In the genomic region with DNA sequence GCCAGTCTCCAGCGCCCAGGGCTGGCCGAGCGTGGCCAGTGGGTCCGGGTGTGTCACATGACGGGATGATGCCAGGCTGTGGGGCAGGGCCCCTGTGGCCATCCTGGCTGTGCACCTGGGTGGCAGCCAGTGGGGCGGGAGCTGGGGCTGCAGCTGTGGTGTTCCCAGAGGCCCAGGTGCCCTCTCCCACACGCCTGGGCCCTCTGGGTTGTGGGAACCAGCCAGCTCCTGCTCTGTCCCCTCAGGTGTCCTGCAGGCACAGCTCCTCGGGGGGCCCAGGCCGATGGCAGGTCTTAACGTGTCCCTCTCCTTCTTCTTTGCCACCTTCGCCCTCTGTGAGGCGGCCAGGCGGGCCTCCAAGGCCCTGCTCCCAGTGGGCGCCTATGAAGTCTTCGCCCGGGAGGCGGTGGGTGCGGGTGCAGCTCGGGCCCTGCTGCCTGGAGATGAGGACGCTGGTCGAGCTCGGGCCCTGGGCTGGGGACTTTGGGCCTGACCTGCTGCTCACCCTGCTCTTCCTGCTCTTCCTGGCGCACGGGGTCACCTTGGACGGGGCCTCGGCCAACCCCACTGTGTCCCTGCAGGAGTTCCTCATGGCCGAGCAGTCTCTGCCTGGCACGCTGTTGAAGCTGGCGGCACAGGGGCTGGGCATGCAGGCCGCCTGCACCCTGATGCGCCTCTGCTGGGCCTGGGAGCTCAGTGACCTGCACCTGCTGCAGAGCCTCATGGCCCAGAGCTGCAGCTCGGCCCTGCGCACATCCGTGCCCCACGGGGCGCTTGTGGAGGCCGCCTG, we compare ENCODE assay signal across 10 cellular contexts. TPM values are rescaled to one million over a fixed set of nuclear protein-coding genes. Genes with fewer than 3 reads are reported as not detected.
DNase-seq lines count a peak whose midpoint lies in the region; ATAC-seq and TF ChIP-seq lines count a peak whose summit lies in the region.
"Not testable (repeated sequence)": the region's sequence is repeated elsewhere in the genome, so short reads cannot be mapped to it uniquely, and the experiment has no call there.
"Had no signal": no experiment of that assay in that cellular context is flagged by ENCODE, and none has a peak within 500 bp of the region (broad histone marks: within the 10 kb centered on the region; RNA-seq: fewer than 3 reads in every experiment).

Gene AQP12A (plus strand): TSS at position 236 of the 790 bp plus-strand sequence. CDS start 48 bp downstream, at position 284.

- not testable (repeated sequence) for H3K36me3 Mint-ChIP-seq in T-cell; central memory CD8-positive, alpha-beta T cell (ENCODE audit: insufficient read depth); stimulated activated memory B cell treated with anti-CD40 and anti-IgM and Interleukin-4, amounts not matched to agents 10 μg/mL and 1 μg/mL and 100 μg/mL, for 72 hours

- not testable (repeated sequence) for H3K36me3 ChIP-seq in mucosa of descending colon (ENCODE audit: low read depth)

- TF ChIP-seq CTCF in mucosa of descending colon (IDR thresholded peaks at IDR 0.05) = not testable (repeated sequence)

- not testable (repeated sequence) for H3K27ac Mint-ChIP-seq in T-cell; central memory CD8-positive, alpha-beta T cell (ENCODE audit: low read depth); stimulated activated memory B cell treated with anti-CD40 and anti-IgM and Interleukin-4, amounts not matched to agents 10 μg/mL and 1 μg/mL and 100 μg/mL, for 72 hours

- H3K4me3 ChIP-seq in mucosa of descending colon = not testable (repeated sequence)

- H3K4me1 Mint-ChIP-seq in T-cell; central memory CD8-positive, alpha-beta T cell; stimulated activated memory B cell treated with anti-CD40 and anti-IgM and Interleukin-4, amounts not matched to agents 10 μg/mL and 1 μg/mL and 100 μg/mL, for 72 hours: not testable (repeated sequence)

- CTCF ChIA-PET in T-cell (lab: Charles Lee) = not testable (repeated sequence)

- not testable (repeated sequence) for H3K4me1 ChIP-seq in mucosa of descending colon (ENCODE audit: low read depth)

- in situ Hi-C loops in G401 (cut with HindIII; ENCODE audit: low sequenced_read_pairs) = not testable (repeated sequence)

- ATAC-seq in T-cell (replicated peaks in 1 of 4); central memory CD8-positive, alpha-beta T cell (replicated peaks; ENCODE audit: extremely low read depth, poor library complexity, severe bottlenecking): not testable (repeated sequence)
- ATAC-seq in left ventricle myocardium superior = peak; percentile 17
- peak; percentile 12 for ATAC-seq in mucosa of descending colon
- ATAC-seq in stimulated activated memory B cell treated with anti-CD40 and anti-IgM and Interleukin-4, amounts not matched to agents 10 μg/mL and 1 μg/mL and 100 μg/mL, for 72 hours = peak; percentile 3

- POLR2A ChIA-PET in T-cell (lab: Charles Lee) = not testable (repeated sequence)

- H3K9me3 ChIP-seq in mucosa of descending colon = not testable (repeated sequence)

- not testable (repeated sequence) for H3K9me3 Mint-ChIP-seq in T-cell; central memory CD8-positive, alpha-beta T cell; stimulated activated memory B cell treated with anti-CD40 and anti-IgM and Interleukin-4, amounts not matched to agents 10 μg/mL and 1 μg/mL and 100 μg/mL, for 72 hours

- H3K27me3 Mint-ChIP-seq in T-cell; central memory CD8-positive, alpha-beta T cell; stimulated activated memory B cell treated with anti-CD40 and anti-IgM and Interleukin-4, amounts not matched to agents 10 μg/mL and 1 μg/mL and 100 μg/mL, for 72 hours: not testable (repeated sequence)

- intact Hi-C loops in left ventricle myocardium superior (cut with micrococcal nuclease); mucosa of descending colon (cut with DNase I, micrococcal nuclease): not testable (repeated sequence)

- peak within 1 kb of the TSS in 2 of 3 donors; percentile 13 to 61 for H3K4me3 Mint-ChIP-seq in T-cell
- peak within 1 kb of the TSS; percentile 16 for H3K4me3 Mint-ChIP-seq in central memory CD8-positive, alpha-beta T cell
- H3K4me3 Mint-ChIP-seq in stimulated activated memory B cell treated with anti-CD40 and anti-IgM and Interleukin-4, amounts not matched to agents 10 μg/mL and 1 μg/mL and 100 μg/mL, for 72 hours = not testable (repeated sequence)

- DNase-seq in G401 (ENCODE audit: low spot score) (peak; percentile 28), T-cell (peak in 1 of 34 experiments; percentile 0), mucosa of descending colon (peak in 2 of 3 donors; percentile 4 to 38)
- peak; percentile 46 for DNase-seq in activated CD8-positive, alpha-beta memory T cell treated with anti-CD3 and anti-CD28 coated beads, Interleukin-2, amount 50 U/mL, for 48 hours
- DNase-seq in central memory CD8-positive, alpha-beta T cell (ENCODE audit: low spot score in 2 of 2) = peak in 1 of 2 donors; percentile 5
- not testable (repeated sequence) for DNase-seq in left ventricle myocardium superior

RNA-seq across cellular contexts. Expression of gene AQP12A, which starts in this region (rescaled TPM):
- not detected in 2 replicates for total RNA-seq in G401 (2014; rRNA removed; shearing (Covaris generic))
- not detected for total RNA-seq in T-cell
- total RNA-seq in left ventricle myocardium superior = not detected
- total RNA-seq in mucosa of descending colon = 10 to 100 TPM in 1 of 3 donors, 1 to 10 TPM in 1, not detected in 1; 9.7 to 18.9 TPM
- total RNA-seq: H1, M059J, PC-9 had no signal

Comparison
In these comparisons a context has a peak if more than half of its experiments do, and no peak if none do; other contexts are left out.
1. Peak in DNase-seq in G401; RNA of the gene not detected or under 1 TPM.
2. Peak in ATAC-seq in left ventricle myocardium superior; RNA of the gene not detected or under 1 TPM.